Comparison of ENCODE assay signal across 11 cellular contexts in the genomic region with DNA sequence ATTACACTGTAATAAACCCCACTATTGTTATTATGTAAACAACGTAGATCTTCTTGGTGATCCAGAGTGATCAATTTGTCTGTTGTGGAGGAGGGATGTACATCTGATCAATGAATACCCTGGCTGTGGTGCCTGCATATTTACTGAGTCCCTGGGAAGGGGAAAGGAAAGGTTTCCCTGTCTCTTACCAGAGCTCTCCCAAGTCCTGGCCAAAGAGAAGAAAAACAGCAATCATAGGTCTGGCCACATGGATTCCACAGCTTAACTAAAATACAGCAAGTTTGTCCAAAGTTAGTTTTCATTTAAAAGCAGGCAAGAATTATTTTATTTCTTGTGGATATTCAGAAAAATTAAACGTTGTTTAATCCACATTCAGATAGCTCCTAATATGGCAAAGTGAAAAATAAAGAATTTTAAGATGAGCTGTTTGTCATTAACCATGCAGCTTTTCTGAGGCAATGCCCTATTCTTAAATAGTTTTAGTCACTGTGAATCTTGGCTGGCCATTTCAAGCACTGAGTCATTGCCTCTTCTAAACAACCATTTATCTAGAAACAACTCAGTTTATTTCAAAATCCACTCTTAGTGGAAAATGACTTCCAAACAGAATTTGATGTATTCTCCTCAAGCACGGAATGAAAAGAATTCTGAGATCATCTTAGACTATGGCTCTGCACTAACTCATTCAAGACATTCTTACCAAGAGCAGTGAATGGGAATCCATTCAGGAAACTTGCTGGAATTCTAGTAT.
A peak's percentile ranks its signal among the peaks of the same experiment; 100 is the strongest.
DNase-seq lines count a peak whose midpoint lies in the region; ATAC-seq and TF ChIP-seq lines count a peak whose summit lies in the region.
"Had no signal": no experiment of that assay in that cellular context is flagged by ENCODE, and none has a peak within 500 bp of the region (broad histone marks: within the 10 kb centered on the region; RNA-seq: fewer than 3 reads in every experiment).

No MANE protein-coding gene starts in this region.

- no peak for TF ChIP-seq CTCF in adrenal gland (IDR thresholded peaks at IDR 0.05)

- H3K9me3 ChIP-seq in adrenal gland (replicated peaks in 1 of 3) = no peaks in the 10 kb centered on the region

- H3K4me3 ChIP-seq in adrenal gland = no peak overlapping the region

- H3K9me3 Mint-ChIP-seq in activated T-cell treated with anti-CD3 and anti-CD28 coated beads, Interleukin-2, amount 50 U/mL, for 24 hours = peaks cover 11% of the 10 kb centered on the region

- no peaks in the 10 kb centered on the region for H3K4me1 Mint-ChIP-seq in activated T-cell treated with anti-CD3 and anti-CD28 coated beads, Interleukin-2, amount 50 U/mL, for 24 hours (ENCODE audit: low read depth)

- intact Hi-C loops in adrenal gland (cut with DNase I) = no loop called here

- peak overlapping the region in 4 of 5 donors; percentile 8 to 59 (median 36) for H3K27ac ChIP-seq in adrenal gland
- H3K27ac ChIP-seq: KMS-11 had no signal

- no peak overlapping the region for H3K4me3 Mint-ChIP-seq in activated T-cell treated with anti-CD3 and anti-CD28 coated beads, Interleukin-2, amount 50 U/mL, for 24 hours

- TF ChIP-seq POLR2A in adrenal gland (IDR thresholded peaks at IDR 0.05) = no peak

- no peaks in the 10 kb centered on the region for H3K27me3 Mint-ChIP-seq in activated T-cell treated with anti-CD3 and anti-CD28 coated beads, Interleukin-2, amount 50 U/mL, for 24 hours

- WGBS in adrenal gland, 4 donors = 41 to 46% (median 41%) methylated on average over 3 of the region's 3 CpGs

- no peaks in the 10 kb centered on the region for H3K36me3 Mint-ChIP-seq in activated T-cell treated with anti-CD3 and anti-CD28 coated beads, Interleukin-2, amount 50 U/mL, for 24 hours (ENCODE audit: low read depth)

- H3K36me3 ChIP-seq in adrenal gland (replicated peaks in 1 of 2) = no peaks in the 10 kb centered on the region

- no peak for ATAC-seq in GM19351 (IDR thresholded peaks at IDR 0.05; ENCODE audit: unreplicated experiment)

- H3K4me1 ChIP-seq in adrenal gland (replicated peaks in 1 of 2) = no peaks in the 10 kb centered on the region

- no peaks in the 10 kb centered on the region for H3K27me3 ChIP-seq in adrenal gland

- peak; percentile 37 for DNase-seq in Caki2 (ENCODE audit: low read depth)
- DNase-seq in adrenal gland = peak; percentile 25 to 61 (median 52)
- DNase-seq in glomerular visceral epithelial cell (ENCODE audit: extremely low spot score) = peak; percentile 32
- DNase-seq in pons (ENCODE audit: low spot score) = peak; percentile 28
- no peak for DNase-seq in activated T-cell treated with anti-CD3 and anti-CD28 coated beads, Interleukin-2, amount 50 U/mL, for 24 hours
- DNase-seq in stimulated activated naive CD4-positive, alpha-beta T cell (lab: John Stamatoyannopoulos, UW) = no peak
- DNase-seq in UCSD-AML1 (lab: John Stamatoyannopoulos, UW; ENCODE audit: unreplicated experiment) = no peak
- DNase-seq: activated CD4-positive, alpha-beta T cell treated with anti-CD3 and anti-CD28 coated beads for 48 hours; DMS 273 treated with DMSO at 0.1 percent for 48 hours had no signal

- no peak overlapping the region for H3K27ac Mint-ChIP-seq in activated T-cell treated with anti-CD3 and anti-CD28 coated beads, Interleukin-2, amount 50 U/mL, for 24 hours

- in situ Hi-C loops in Caki2 (cut with HindIII; ENCODE audit: low pct_unique_long_range_greater_than_20kb, low sequenced_read_pairs) = no loop called here

Comparison
In these comparisons a context has a peak if more than half of its experiments do, and no peak if none do; other contexts are left out.
1. DNase-seq: peak in Caki2 (single experiment), adrenal gland (7 of 7), glomerular visceral epithelial cell (single experiment) and pons (single experiment); none in activated T-cell treated with anti-CD3 and anti-CD28 coated beads, Interleukin-2, amount 50 U/mL, for 24 hours (single experiment), stimulated activated naive CD4-positive, alpha-beta T cell (0 of 6) and UCSD-AML1 (single experiment).